In genomic region chr2:224039080-224039769, GRCh38 we compare ENCODE assay signal across 8 cellular contexts. TPM values are rescaled to one million over a fixed set of nuclear protein-coding genes. Genes with fewer than 3 reads are reported as not detected.
DNase-seq lines count a peak whose midpoint lies in the region; ATAC-seq and TF ChIP-seq lines count a peak whose summit lies in the region.

Gene SERPINE2 (minus strand): TSS chr2:224039286. CDS start chr2:224001900, 37,386 bp downstream.

- no TSS peak for BruUV-seq in HCT116 (replicated peaks; lab: Mats Ljungman, UMichigan)

- H3K9me3 ChIP-seq in HCT116 (ENCODE audit: control insufficient read depth in 1 of 2, insufficient read depth in 1 of 2, low read depth in 1 of 2, low read length in 2 of 2), result no peaks in the 10 kb centered on the region

- TF ChIP-seq RAD21 in HCT116 (IDR thresholded peaks at IDR 0.05; ENCODE audit: low read depth), result peak; percentile 98

- peak; percentile 83 for ATAC-seq in HCT116

- CTCF ChIA-PET in HCT116 (lab: Charles Lee), result interaction anchor here (0.7 to 1.4 kb wide), 4 partner anchors 45 to 245 kb away, joined by 5 to 6 read pairs (median 6); no protein-coding TSS in a partner anchor

- H2AFZ ChIP-seq in HCT116 (ENCODE audit: low read depth, low read length, poor library complexity, severe bottlenecking), result peak within 1 kb of the TSS; percentile 76

- DNase-seq in GM10266 (ENCODE audit: extremely low spot score) (peak; percentile 78), HCT116 (ENCODE audit: low read depth, low spot score) (peak; percentile 52), NCI-H1436 (lab: John Stamatoyannopoulos, UW) (peak; percentile 74), coronary artery (ENCODE audit: low spot score) (no peak), left kidney (ENCODE audit: low read depth, low spot score) (peak; percentile 90), NCI-H446 treated with DMSO at 0.1 percent for 48 hours (lab: John Stamatoyannopoulos, UW) (no peak)
- peak; percentile 39 for DNase-seq in activated CD4-positive, CD25-positive, alpha-beta regulatory T cell treated with anti-CD3 and anti-CD28 coated beads, Interleukin-2, amount 50 U/mL, for 72 hours
- peak; percentile 35 for DNase-seq in stimulated activated CD4-positive, alpha-beta T cell treated with anti-CD3 and anti-CD28 coated beads, Interleukin-1b, Interleukin-23, amount 100 ng/mL, for 48 hours

- no peaks in the 10 kb centered on the region for H3K9me2 ChIP-seq in HCT116 (ENCODE audit: insufficient read depth)

- H3K4me2 ChIP-seq in HCT116 (ENCODE audit: low read length), result peak within 1 kb of the TSS; percentile 94

- no peaks in the 10 kb centered on the region for H4K20me1 ChIP-seq in HCT116 (ENCODE audit: insufficient read depth)

- intact Hi-C loops in HCT116 (cut with micrococcal nuclease), result loop anchor here (1.0 to 5.0 kb wide), 3 partner anchors 46 to 245 kb away; no protein-coding TSS in a partner anchor

- peaks cover 21% of the 10 kb centered on the region for H3K79me2 ChIP-seq in HCT116 (ENCODE audit: insufficient read depth, low read length)

- H3K27ac ChIP-seq in HCT116 (ENCODE audit: low read depth, low read length), result peak within 1 kb of the TSS; percentile 67; the same call in 1 of the 2 replicates
- peak within 1 kb of the TSS in 1 of 2 donors; percentile 47 for H3K27ac ChIP-seq in coronary artery

- no peaks in the 10 kb centered on the region; the same call in 1 of the 2 replicates for H3K27me3 ChIP-seq in HCT116 (ENCODE audit: insufficient read depth, low read length)

- peaks cover 7 to 18% of the 10 kb centered on the region in 2 experiments; a peak in 3 of 4 replicates for H3K4me1 ChIP-seq in HCT116 (ENCODE audit: control insufficient read depth in 1 of 2, insufficient read depth in 2 of 2, low read length in 2 of 2)

- H3K4me3 ChIP-seq in HCT116 (replicated peaks in 1 of 2; ENCODE audit: low read depth in 1 of 2, low read length in 2 of 2) (peak within 1 kb of the TSS; percentile 68 to 72), coronary artery (peak within 1 kb of the TSS; percentile 85)

- peak; percentile 89 for TF ChIP-seq POLR2A in HCT116 (IDR thresholded peaks at IDR 0.05; ENCODE audit: borderline replicate concordance, extremely low read depth, insufficient read depth, insufficient read length)

- H3K9ac ChIP-seq in HCT116 (ENCODE audit: low read length), result peak within 1 kb of the TSS; percentile 61

- RAD21 ChIA-PET in HCT116 (lab: Charles Lee; ENCODE audit: low non-redundant PET in 1 of 2, low total read pairs in 2 of 2, uncharacterized antibody in 2 of 2, unreplicated experiment in 2 of 2), result interaction anchor here (1.1 to 1.5 kb wide), 3 partner anchors 106 to 245 kb away, joined by 3 to 9 read pairs (median 4); no protein-coding TSS in a partner anchor

- TF ChIP-seq CTCF in GM10266 (IDR thresholded peaks at IDR 0.05; ENCODE audit: control insufficient read depth, insufficient read depth, low read depth, missing control alignments) (peak; percentile 44), HCT116 (IDR thresholded peaks at IDR 0.05 in 2 of 3, conservative IDR thresholded peaks at IDR 0.05 in 1 of 3; ENCODE audit: borderline replicate concordance in 1 of 3, insufficient read depth in 1 of 3, low read depth in 2 of 3, low read length in 2 of 3) (peak; percentile 49 to 90 (median 55)), coronary artery (IDR thresholded peaks at IDR 0.05) (no peak)

- H3K36me3 ChIP-seq in HCT116 (ENCODE audit: control insufficient read depth in 1 of 2, insufficient read depth in 2 of 2, low read length in 2 of 2), result no peaks in the 10 kb centered on the region

- POLR2A ChIA-PET in HCT116 (lab: Charles Lee), result interaction anchor here (0.7 to 1.4 kb wide), 4 partner anchors 48 to 244 kb away, joined by 3 to 4 read pairs (median 3); no protein-coding TSS in a partner anchor

TF ChIP-seq in HCT116, 20 proteins besides CTCF, POLR2A, EP300 and RAD21:
- TF ChIP-seq ZBTB33 (IDR thresholded peaks at IDR 0.05; ENCODE audit: extremely low read depth, insufficient replicate concordance, low read length) (no peak), EZH2phosphoT487 (IDR thresholded peaks at IDR 0.05; ENCODE audit: borderline replicate concordance) (no peak), ZFX (IDR thresholded peaks at IDR 0.05) (peak; percentile 66), SRF (IDR thresholded peaks at IDR 0.05; ENCODE audit: low read depth) (no peak), FOSL1 (IDR thresholded peaks at IDR 0.05; ENCODE audit: low read depth) (no peak), CBX3 (IDR thresholded peaks at IDR 0.05; ENCODE audit: low read depth) (peak; percentile 32; the same call in 1 of the 2 replicates), ZNF274 (IDR thresholded peaks at IDR 0.05; ENCODE audit: low read depth, low read length) (no peak), REST (IDR thresholded peaks at IDR 0.05; ENCODE audit: low read depth) (no peak), SP1 (IDR thresholded peaks at IDR 0.05; ENCODE audit: low read depth) (no peak), JUND (IDR thresholded peaks at IDR 0.05) (no peak), EZH2 (IDR thresholded peaks at IDR 0.05) (no peak), ELF1 (IDR thresholded peaks at IDR 0.05; ENCODE audit: borderline replicate concordance, low read depth) (no peak), EGR1 (IDR thresholded peaks at IDR 0.05; ENCODE audit: low read depth) (peak; percentile 42; the same call in 1 of the 2 replicates), MAX (IDR thresholded peaks at IDR 0.05) (peak; percentile 83), TCF7L2 (IDR thresholded peaks at IDR 0.05; ENCODE audit: borderline replicate concordance, extremely low read depth, insufficient read depth, insufficient read length) (no peak), POLR2AphosphoS5 (IDR thresholded peaks at IDR 0.05; ENCODE audit: low read depth, low read length) (peak; percentile 92), ATF3 (IDR thresholded peaks at IDR 0.05) (no peak), YY1 (IDR thresholded peaks at IDR 0.05; ENCODE audit: extremely low read depth, insufficient replicate concordance, low read depth, low read length) (peak; percentile 43), SIN3A (IDR thresholded peaks at IDR 0.05; ENCODE audit: low read depth) (no peak; the same call in 1 of the 2 replicates), CEBPB (IDR thresholded peaks at IDR 0.05; ENCODE audit: low read depth) (no peak)

RNA-seq across cellular contexts. Expression of gene SERPINE2, which starts in this region (rescaled TPM):
- 93.3 TPM for total RNA-seq in HCT116 (2021; ENCODE audit: unreplicated experiment)
- 127 and 128 TPM in 2 replicates for polyA plus RNA-seq in HCT116 (2012)

Comparison
In these comparisons a context has a peak if more than half of its experiments do, and no peak if none do; other contexts are left out.
1. DNase-seq: peak in GM10266 (single experiment), HCT116 (single experiment), NCI-H1436 (single experiment), activated CD4-positive, CD25-positive, alpha-beta regulatory T cell treated with anti-CD3 and anti-CD28 coated beads, Interleukin-2, amount 50 U/mL, for 72 hours (single experiment), left kidney (single experiment) and stimulated activated CD4-positive, alpha-beta T cell treated with anti-CD3 and anti-CD28 coated beads, Interleukin-1b, Interleukin-23, amount 100 ng/mL, for 48 hours (single experiment); none in coronary artery (single experiment) and NCI-H446 treated with DMSO at 0.1 percent for 48 hours (single experiment).